Comparison of ENCODE assay signal across 8 cellular contexts in the genomic region with DNA sequence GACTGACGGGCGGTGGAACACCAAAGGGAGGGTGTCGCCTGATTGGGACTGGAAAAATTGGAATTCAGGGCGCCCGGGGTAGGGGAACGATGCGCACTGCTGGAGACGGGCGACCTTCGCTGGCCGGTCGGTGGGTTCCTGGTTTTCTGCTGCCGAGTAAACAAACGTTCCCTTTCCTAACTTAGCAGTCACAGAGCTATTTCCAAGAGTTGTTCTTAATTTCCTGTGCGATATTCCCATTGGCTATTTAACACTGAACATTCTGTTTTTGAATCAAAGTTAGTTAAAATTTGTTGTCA. TPM values are rescaled to one million over a fixed set of nuclear protein-coding genes. Genes with fewer than 3 reads are reported as not detected.
DNase-seq lines count a peak whose midpoint lies in the region; ATAC-seq, FAIRE-seq and TF ChIP-seq lines count a peak whose summit lies in the region.

No MANE protein-coding gene starts in this region.

- no peaks in the 10 kb centered on the region for H4K20me1 ChIP-seq in astrocyte (ENCODE audit: insufficient read depth, low read length)

- DNase-seq in HT-29 (ENCODE audit: low spot score) = peak; percentile 31
- no peak for DNase-seq in astrocyte (ENCODE audit: low read depth)
- peak; percentile 40 for DNase-seq in iPS-NIHi7 (ENCODE audit: extremely low spot score)
- DNase-seq in activated CD8-positive, alpha-beta memory T cell treated with anti-CD3 and anti-CD28 coated beads for 24 hours = no peak
- no peak for DNase-seq in cerebellar cortex (ENCODE audit: low spot score)

- H3K79me2 ChIP-seq in astrocyte (ENCODE audit: insufficient read depth, low read length) = peaks cover 25% of the 10 kb centered on the region

- H2AFZ ChIP-seq in astrocyte (ENCODE audit: low read depth, low read length) = peak overlapping the region; percentile 92

- peaks cover 1% of the 10 kb centered on the region for H3K36me3 Mint-ChIP-seq in astrocyte (ENCODE audit: low read depth, unreplicated experiment)
- peaks cover 24% of the 10 kb centered on the region for H3K36me3 Mint-ChIP-seq in stimulated activated naive CD8-positive, alpha-beta T cell treated with anti-CD3 and anti-CD28 coated beads, Interleukin-15, Interleukin-2, amounts not matched to agents 100 ng/mL and 50 ng/mL, for 24 hours (ENCODE audit: low read depth)

- FAIRE-seq in astrocyte (lab: Jason Lieb, UNC) = no peak

- no peaks in the 10 kb centered on the region for H3K27me3 Mint-ChIP-seq in astrocyte (ENCODE audit: low read depth, unreplicated experiment)
- H3K27me3 Mint-ChIP-seq in stimulated activated naive CD8-positive, alpha-beta T cell treated with anti-CD3 and anti-CD28 coated beads, Interleukin-15, Interleukin-2, amounts not matched to agents 100 ng/mL and 50 ng/mL, for 24 hours = peaks cover 6% of the 10 kb centered on the region

- H3K9me3 ChIP-seq in astrocyte (ENCODE audit: insufficient read depth, low read depth, low read length) = no peaks in the 10 kb centered on the region

- no peaks in the 10 kb centered on the region for H3K9me3 Mint-ChIP-seq in astrocyte (ENCODE audit: unreplicated experiment)
- no peaks in the 10 kb centered on the region for H3K9me3 Mint-ChIP-seq in stimulated activated naive CD8-positive, alpha-beta T cell treated with anti-CD3 and anti-CD28 coated beads, Interleukin-15, Interleukin-2, amounts not matched to agents 100 ng/mL and 50 ng/mL, for 24 hours

- H3K4me1 Mint-ChIP-seq in astrocyte (ENCODE audit: low read depth, unreplicated experiment) = peaks cover 6% of the 10 kb centered on the region
- peaks cover 19% of the 10 kb centered on the region for H3K4me1 Mint-ChIP-seq in stimulated activated naive CD8-positive, alpha-beta T cell treated with anti-CD3 and anti-CD28 coated beads, Interleukin-15, Interleukin-2, amounts not matched to agents 100 ng/mL and 50 ng/mL, for 24 hours (ENCODE audit: low read depth)

- peak overlapping the region; percentile 100 for H3K4me3 Mint-ChIP-seq in astrocyte (ENCODE audit: unreplicated experiment)
- H3K4me3 Mint-ChIP-seq in stimulated activated naive CD8-positive, alpha-beta T cell treated with anti-CD3 and anti-CD28 coated beads, Interleukin-15, Interleukin-2, amounts not matched to agents 100 ng/mL and 50 ng/mL, for 24 hours = peak overlapping the region; percentile 93

- peak; percentile 6 for ATAC-seq in GM19372 (IDR thresholded peaks at IDR 0.05; ENCODE audit: low read depth, unreplicated experiment)

- peaks cover 13% of the 10 kb centered on the region for H3K4me1 ChIP-seq in astrocyte (ENCODE audit: insufficient read depth, low read length)

- H3K36me3 ChIP-seq in astrocyte (ENCODE audit: insufficient read depth, low read length) = no peaks in the 10 kb centered on the region

- H3K9ac ChIP-seq in astrocyte (ENCODE audit: low read length) = peak overlapping the region; percentile 94

- H3K27ac ChIP-seq in C4-2B (peak overlapping the region; percentile 70), astrocyte (ENCODE audit: low read depth, low read length) (peak overlapping the region; percentile 88)

- peak overlapping the region; percentile 93 for H3K4me3 ChIP-seq in astrocyte (ENCODE audit: insufficient read depth, low read depth, low read length)

- peak overlapping the region; percentile 98 for H3K4me2 ChIP-seq in astrocyte (ENCODE audit: low read length)

- no peak for TF ChIP-seq CTCF in C4-2B (conservative IDR thresholded peaks at IDR 0.05)
- no peak for TF ChIP-seq CTCF in astrocyte (IDR thresholded peaks at IDR 0.05; ENCODE audit: insufficient read depth, low read depth, low read length)

- H3K27ac Mint-ChIP-seq in astrocyte (ENCODE audit: unreplicated experiment) = peak overlapping the region; percentile 96
- H3K27ac Mint-ChIP-seq in stimulated activated naive CD8-positive, alpha-beta T cell treated with anti-CD3 and anti-CD28 coated beads, Interleukin-15, Interleukin-2, amounts not matched to agents 100 ng/mL and 50 ng/mL, for 24 hours = peak overlapping the region; percentile 94

- no peaks in the 10 kb centered on the region for H3K27me3 ChIP-seq in astrocyte (ENCODE audit: insufficient read depth, low read length)

RNA-seq across cellular contexts. Expression of a gene that starts 0.7 kb away (rescaled TPM):
- 0.50 and 1.0 TPM in 2 replicates for total RNA-seq in HT-29 (2014; rRNA removed; shearing (Covaris generic))
- 7.6 and 10.2 TPM in 2 replicates for total RNA-seq in astrocyte

RNA-seq across cellular contexts. Expression of a gene that starts 0.8 kb away (rescaled TPM):
- not detected in 2 replicates for total RNA-seq in HT-29 (2014; rRNA removed; shearing (Covaris generic))
- total RNA-seq in astrocyte = not detected in 2 replicates

Comparison
In these comparisons a context has a peak if more than half of its experiments do, and no peak if none do; other contexts are left out.
1. DNase-seq: peak in HT-29 (single experiment) and iPS-NIHi7 (single experiment); none in astrocyte (single experiment), activated CD8-positive, alpha-beta memory T cell treated with anti-CD3 and anti-CD28 coated beads for 24 hours (single experiment) and cerebellar cortex (single experiment).